ENCODE assay signal across 8 cellular contexts in the genomic region with DNA sequence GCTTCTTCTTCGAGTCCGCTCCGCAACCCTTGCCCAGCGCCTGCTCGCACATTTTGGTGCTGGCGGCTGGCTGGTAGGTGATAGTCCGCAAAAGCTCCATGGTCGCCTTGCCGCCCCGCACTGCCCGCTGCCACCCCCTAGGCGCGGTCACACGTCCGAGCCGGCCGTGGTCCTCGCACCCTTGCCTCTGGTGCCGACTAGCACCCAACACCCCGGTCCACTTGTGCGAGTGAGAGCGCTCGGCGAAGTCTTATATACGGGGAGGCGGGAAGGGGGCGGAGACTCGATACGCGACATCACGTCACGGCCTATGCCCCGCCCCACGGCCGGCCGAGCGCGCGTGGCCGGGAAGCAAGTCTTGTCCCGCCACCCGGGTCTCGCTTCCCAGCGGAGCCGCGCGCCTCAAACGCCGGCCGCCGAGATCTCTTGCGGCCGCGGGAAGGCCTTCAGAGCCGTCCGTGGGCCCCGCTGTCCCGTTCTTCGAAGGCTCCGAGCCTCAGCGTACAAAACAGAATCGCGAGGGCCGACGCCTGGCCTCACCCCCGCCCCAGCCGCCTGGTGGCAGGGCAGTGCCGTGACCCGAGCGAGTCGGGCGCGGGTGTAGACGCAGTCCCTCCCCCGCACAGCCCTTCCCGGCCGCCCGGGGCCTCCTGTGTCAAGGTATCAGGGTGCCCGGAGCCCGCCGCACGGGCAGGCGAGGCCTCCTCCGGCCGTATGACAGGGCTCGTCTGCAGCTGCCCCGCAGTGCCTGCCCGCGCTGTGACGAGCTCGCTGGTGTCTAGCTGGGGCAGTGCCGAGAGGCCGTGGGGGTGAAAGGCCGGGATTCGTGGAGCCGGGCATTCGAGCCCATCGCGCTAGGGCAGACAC. TPM values are rescaled to one million over a fixed set of nuclear protein-coding genes. Genes with fewer than 3 reads are reported as not detected.
DNase-seq lines count a peak whose midpoint lies in the region; ATAC-seq lines count a peak whose summit lies in the region.

Gene PLK2 (minus strand): TSS at position 227 of the 867 bp plus-strand sequence. CDS start 127 bp downstream, at position 100.

- H3K4me3 Mint-ChIP-seq in effector memory CD8-positive, alpha-beta T cell = peak within 1 kb of the TSS; percentile 80

- peak within 1 kb of the TSS; percentile 43 for H2AFZ ChIP-seq in mesenchymal stem cell (ENCODE audit: low read depth, low read length)

- peak within 1 kb of the TSS; percentile 90 for H4K91ac ChIP-seq in mesenchymal stem cell (ENCODE audit: low read length)

- peak within 1 kb of the TSS; percentile 82 to 98 for H3K4me3 ChIP-seq in mesenchymal stem cell (ENCODE audit: insufficient read depth in 1 of 2, low read depth in 1 of 2, low read length in 2 of 2)

- H3K4me1 ChIP-seq in mesenchymal stem cell (ENCODE audit: control insufficient read depth, insufficient read depth, low read depth, low read length) = no peaks in the 10 kb centered on the region

- no peaks in the 10 kb centered on the region for H3K79me1 ChIP-seq in mesenchymal stem cell (replicated peaks; ENCODE audit: low read length, poor library complexity, severe bottlenecking)

- peaks cover 13 to 21% of the 10 kb centered on the region in 2 donors for H3K27me3 Mint-ChIP-seq in effector memory CD8-positive, alpha-beta T cell

- peak within 1 kb of the TSS; percentile 92 for H3K9ac ChIP-seq in mesenchymal stem cell (ENCODE audit: low read length)

- peak within 1 kb of the TSS; percentile 97 to 99 for H3K23ac ChIP-seq in mesenchymal stem cell (ENCODE audit: low read length in 2 of 2)

- H2AK5ac ChIP-seq in mesenchymal stem cell (ENCODE audit: low read length, severe bottlenecking) = peak within 1 kb of the TSS; percentile 33

- peak within 1 kb of the TSS; percentile 79 for H2BK120ac ChIP-seq in mesenchymal stem cell (ENCODE audit: low read depth, low read length)

- peak within 1 kb of the TSS; percentile 96 for H2BK5ac ChIP-seq in mesenchymal stem cell (ENCODE audit: low read depth, low read length, poor library complexity, severe bottlenecking)

- H3K9me3 ChIP-seq in mesenchymal stem cell (ENCODE audit: control insufficient read depth, low read length) = no peaks in the 10 kb centered on the region

- WGBS in mesenchymal stem cell = under 1% methylated on average over 95 of the region's 99 CpGs

- peak within 1 kb of the TSS; percentile 90 for H4K8ac ChIP-seq in mesenchymal stem cell (ENCODE audit: low read length)

- DNase-seq in AG08396 (ENCODE audit: low spot score) (peak; percentile 96), NCI-H748 (lab: John Stamatoyannopoulos, UW; ENCODE audit: unreplicated experiment) (peak; percentile 93), mesenchymal stem cell (peak; percentile 94)
- peak; percentile 75 to 86 for DNase-seq in activated CD8-positive, alpha-beta memory T cell treated with anti-CD3 and anti-CD28 coated beads for 4 hours (ENCODE audit: low read depth in 2 of 2)
- DNase-seq in effector memory CD8-positive, alpha-beta T cell = peak; percentile 80 to 89 (median 87)
- DNase-seq in stimulated activated CD8-positive, alpha-beta memory T cell treated with anti-CD3 and anti-CD28 coated beads, Interleukin-12 subunit alpha, Interleukin-12 subunit beta, amount 100 ng/mL, for 24 hours (ENCODE audit: extremely low read depth) = peak; percentile 60

- H3K14ac ChIP-seq in mesenchymal stem cell (ENCODE audit: low read length in 2 of 2) = peak within 1 kb of the TSS in 1 of 2 experiments; percentile 100

- peaks cover 6 to 30% of the 10 kb centered on the region in 2 experiments for H3K36me3 ChIP-seq in mesenchymal stem cell (ENCODE audit: control insufficient read depth in 1 of 2, insufficient read depth in 2 of 2, low read depth in 1 of 2, low read length in 2 of 2)

- ATAC-seq in GM18861 (IDR thresholded peaks at IDR 0.05; ENCODE audit: unreplicated experiment) (peak; percentile 44), HG03066 (IDR thresholded peaks at IDR 0.05; ENCODE audit: low read depth, unreplicated experiment) (peak; percentile 71)
- peak; percentile 78 for ATAC-seq in effector memory CD8-positive, alpha-beta T cell (replicated peaks)

- peak within 1 kb of the TSS; percentile 72 for H3K4me2 ChIP-seq in mesenchymal stem cell (ENCODE audit: low read length, poor library complexity, severe bottlenecking)

- peak within 1 kb of the TSS; percentile 98 for H3K18ac ChIP-seq in mesenchymal stem cell (ENCODE audit: low read depth in 1 of 2, low read length in 2 of 2)

- H3K27me3 ChIP-seq in mesenchymal stem cell (ENCODE audit: control insufficient read depth in 1 of 2, insufficient read depth in 1 of 2, low read length in 2 of 2) = no peaks in the 10 kb centered on the region

- H2BK15ac ChIP-seq in mesenchymal stem cell (ENCODE audit: low read depth, poor library complexity, severe bottlenecking) = peak within 1 kb of the TSS; percentile 90

- H3K27ac ChIP-seq in mesenchymal stem cell (ENCODE audit: low read length, poor library complexity, severe bottlenecking) = peak within 1 kb of the TSS; percentile 98

- H3K4ac ChIP-seq in mesenchymal stem cell (ENCODE audit: low read depth in 1 of 2, low read length in 2 of 2) = peak within 1 kb of the TSS; percentile 75 to 94

- H3K9me3 Mint-ChIP-seq in effector memory CD8-positive, alpha-beta T cell = no peaks in the 10 kb centered on the region

- H3K36me3 Mint-ChIP-seq in effector memory CD8-positive, alpha-beta T cell (ENCODE audit: insufficient read depth) = peaks cover 14% of the 10 kb centered on the region

- H2BK12ac ChIP-seq in mesenchymal stem cell (ENCODE audit: low read length in 2 of 2) = peak within 1 kb of the TSS; percentile 57 to 89

- peak within 1 kb of the TSS; percentile 58 to 73 for H3K27ac Mint-ChIP-seq in effector memory CD8-positive, alpha-beta T cell

- H3K4me1 Mint-ChIP-seq in effector memory CD8-positive, alpha-beta T cell (ENCODE audit: low read depth in 2 of 2) = peaks cover 6 to 7% of the 10 kb centered on the region in 2 donors

RNA-seq across cellular contexts. Expression of gene PLK2, which starts in this region (rescaled TPM):
- polyA plus RNA-seq in mesenchymal stem cell (2013, experiment 1 of 2) = 185 TPM
- 180 TPM for polyA plus RNA-seq in mesenchymal stem cell (2013, experiment 2 of 2)

Comparison
In these comparisons a context has a peak if more than half of its experiments do, and no peak if none do; other contexts are left out.
1. Peak in every context shown above with its lines: DNase-seq, ATAC-seq, H3K4me3 ChIP-seq and H3K27ac ChIP-seq.